Comparison of ENCODE assay signal across 18 cellular contexts in genomic region chr9:37004424-37004935, GRCh38. TPM values are rescaled to one million over a fixed set of nuclear protein-coding genes. Genes with fewer than 3 reads are reported as not detected.
A peak's percentile ranks its signal among the peaks of the same experiment; 100 is the strongest.
DNase-seq lines count a peak whose midpoint lies in the region; ATAC-seq, FAIRE-seq and TF ChIP-seq lines count a peak whose summit lies in the region.
"Had no signal": no experiment of that assay in that cellular context is flagged by ENCODE, and none has a peak within 500 bp of the region (broad histone marks: within the 10 kb centered on the region; RNA-seq: fewer than 3 reads in every experiment).

No MANE protein-coding gene starts in this region.

- no peak overlapping the region for H2AFZ ChIP-seq in OCI-LY7 (ENCODE audit: low read length)

- no peak overlapping the region for H3K9ac ChIP-seq in kidney (ENCODE audit: low read length in 2 of 2)

- H3K9me3 ChIP-seq in OCI-LY7 (ENCODE audit: low read length) (no peaks in the 10 kb centered on the region), kidney (ENCODE audit: control insufficient read depth in 1 of 2, low read length in 2 of 2) (no peaks in the 10 kb centered on the region)

- DNase-seq in GM12864 (ENCODE audit: low read depth) = peak; percentile 60
- DNase-seq in OCI-LY7 (ENCODE audit: low spot score) = peak; percentile 87
- DNase-seq in kidney = no peak
- no peak for DNase-seq in 8988T
- no peak for DNase-seq in NCI-H446 treated with DMSO at 0.1 percent for 48 hours (lab: John Stamatoyannopoulos, UW)
- DNase-seq: effector CD8-positive, alpha-beta T cell; GDM1; IMR-90; NCI-H187; stimulated activated CD4-positive, alpha-beta T cell treated with anti-CD3 and anti-CD28 coated beads, Interleukin-4, amount 100 ng/mL, for 4 hours; T-helper 2 cell had no signal

- peaks cover 84% of the 10 kb centered on the region; the same call in 1 of the 2 replicates for H3K79me2 ChIP-seq in OCI-LY7 (ENCODE audit: insufficient read depth, low read depth, low read length)

- H3K4me3 ChIP-seq in GM12864 (ENCODE audit: low read depth, low read length) = peak overlapping the region; percentile 52
- H3K4me3 ChIP-seq in OCI-LY7 (ENCODE audit: low read depth, low read length, poor library complexity, severe bottlenecking) = peak overlapping the region; percentile 56
- no peak overlapping the region for H3K4me3 ChIP-seq in kidney (ENCODE audit: low read length in 2 of 2)

- POLR2A ChIA-PET in OCI-LY7 (lab: Charles Lee) = interaction anchor here (0.6 to 2.1 kb wide), 22 partner anchors 10 to 402 kb away, joined by 3 to 11 read pairs (median 4); partner anchors contain the start of gene PAX5

- intact Hi-C loops in OCI-LY7 (cut with micrococcal nuclease; ENCODE audit: unreplicated experiment) (loop anchor here (1.0 to 5.0 kb wide), 2 partner anchors 26 to 118 kb away; partner anchors contain the start of gene ZCCHC7), kidney (cut with DNase I) (no loop called here)

- H3K9me2 ChIP-seq in OCI-LY7 (ENCODE audit: insufficient read depth, low read length) = no peaks in the 10 kb centered on the region

- ATAC-seq in GM19035 (IDR thresholded peaks at IDR 0.05; ENCODE audit: unreplicated experiment) = peak; percentile 34
- peak; percentile 38 for ATAC-seq in HG03097 (IDR thresholded peaks at IDR 0.05; ENCODE audit: low FRiP score, unreplicated experiment)
- no peak for ATAC-seq in HG03280 (IDR thresholded peaks at IDR 0.05; ENCODE audit: unreplicated experiment)

- peak overlapping the region; percentile 86 for H3K4me2 ChIP-seq in OCI-LY7 (ENCODE audit: low read length)

- TF ChIP-seq CTCF in GM12864 (IDR thresholded peaks at IDR 0.05; ENCODE audit: low read depth, low read length, missing control alignments) = no peak
- peak; percentile 48; the same call in 1 of the 2 replicates for TF ChIP-seq CTCF in OCI-LY7 (conservative IDR thresholded peaks at IDR 0.05; ENCODE audit: low read length)
- TF ChIP-seq CTCF in kidney (IDR thresholded peaks at IDR 0.05; ENCODE audit: borderline replicate concordance, extremely low read depth, insufficient read depth) = no peak

- peaks cover 88% of the 10 kb centered on the region for H3K36me3 ChIP-seq in OCI-LY7 (ENCODE audit: insufficient read depth, low read length)
- no peaks in the 10 kb centered on the region for H3K36me3 ChIP-seq in kidney (ENCODE audit: control insufficient read depth in 1 of 2, insufficient read depth in 2 of 2, low read length in 2 of 2)

- CTCF ChIA-PET in OCI-LY7 (lab: Charles Lee; ENCODE audit: unreplicated experiment) = interaction anchor here (0.5 to 1.0 kb wide), 2 partner anchors 30 to 199 kb away, joined by 3 read pairs; no protein-coding TSS in a partner anchor

- peaks cover 100% of the 10 kb centered on the region for H3K4me1 ChIP-seq in OCI-LY7 (ENCODE audit: insufficient read depth, low read length, poor library complexity, severe bottlenecking)
- H3K4me1 ChIP-seq in kidney (ENCODE audit: control insufficient read depth in 1 of 2, insufficient read depth in 1 of 2, low read depth in 1 of 2, low read length in 2 of 2) = peaks cover 0 to 2% of the 10 kb centered on the region in 2 donors

- H3K27ac ChIP-seq in OCI-LY7 (ENCODE audit: low read depth, low read length, poor library complexity, severe bottlenecking) = peak overlapping the region; percentile 96
- no peak overlapping the region for H3K27ac ChIP-seq in kidney (ENCODE audit: low read depth in 2 of 2, low read length in 2 of 2)
- H3K27ac ChIP-seq: C4-2B had no signal

- no TSS peak for BruUV-seq in OCI-LY7 (replicated peaks; lab: Mats Ljungman, UMichigan)

- FAIRE-seq in kidney (lab: Jason Lieb, UNC) = no peak
- FAIRE-seq: frontal cortex, islet of Langerhans had no signal

- no peaks in the 10 kb centered on the region for H4K20me1 ChIP-seq in OCI-LY7 (ENCODE audit: insufficient read depth, low read length)

RNA-seq across cellular contexts. Expression of gene PAX5, which starts 29.6 kb away (rescaled TPM):
- 50.4 and 62.5 TPM in 2 replicates for total RNA-seq in OCI-LY7 (2014; rRNA removed; shearing (Covaris generic))
- total RNA-seq in OCI-LY7 (2022) = 141 and 148 TPM in 2 replicates
- total RNA-seq in kidney = 2.7 TPM
- not detected for polyA plus RNA-seq in kidney (ENCODE audit: insufficient read depth, low read depth, low replicate concordance)
- total RNA-seq: frontal cortex, IMR-90, myocyte had no signal
- polyA plus RNA-seq: IMR-90 had no signal

Comparison
In these comparisons a context has a peak if more than half of its experiments do, and no peak if none do; other contexts are left out.
1. DNase-seq: peak in GM12864 (single experiment) and OCI-LY7 (single experiment); none in kidney (single experiment), 8988T (single experiment) and NCI-H446 treated with DMSO at 0.1 percent for 48 hours (single experiment).
2. H3K4me3 ChIP-seq: peak in GM12864 (single experiment) and OCI-LY7 (single experiment); none in kidney (0 of 2).
3. RNA of gene PAX5, which starts 29.6 kb away (total RNA-seq): 50.4 to 148 TPM in OCI-LY7; 2.7 TPM in kidney (single experiment); every median in the first group is over 10 times any median in the second.